ENCODE assay signal across 27 cellular contexts in genomic region chr20:49955167-49955566, GRCh38. TPM values are rescaled to one million over a fixed set of nuclear protein-coding genes. Genes with fewer than 3 reads are reported as not detected.
"Had no signal": no experiment of that assay in that cellular context is flagged by ENCODE, and none has a peak within 500 bp of the region (broad histone marks: within the 10 kb centered on the region; RNA-seq: fewer than 3 reads in every experiment).

No MANE protein-coding gene starts in this region.

- H3K4me3 Mint-ChIP-seq: activated CD4-positive, alpha-beta memory T cell treated with anti-CD3 and anti-CD28 coated beads for 36 hours; activated CD4-positive, alpha-beta T cell treated with anti-CD3 and anti-CD28 coated beads, Interleukin-2, amount 10 ng/mL, durations not matched to agents 7 days and 5 days; activated naive CD4-positive, alpha-beta T cell treated with anti-CD3 and anti-CD28 coated beads, Interleukin-2, amount 10 ng/mL, durations not matched to agents 7 days and 5 days; activated naive CD8-positive, alpha-beta T cell treated with anti-CD3 and anti-CD28 coated beads, Interleukin-2, amount 10 ng/mL, durations not matched to agents 7 days and 5 days; activated T-cell treated with anti-CD3 and anti-CD28 coated beads, Interleukin-2, amount 50 U/mL, for 72 hours had no signal

- H3K27me3 ChIP-seq: body of pancreas had no signal

- ATAC-seq: activated T-cell treated with anti-CD3 and anti-CD28 coated beads, Interleukin-2, amount 50 U/mL, for 72 hours; body of pancreas; Panc1 had no signal

- FAIRE-seq: bronchial epithelial cell had no signal

- H3K4me1 ChIP-seq: body of pancreas had no signal

- H3K4me1 Mint-ChIP-seq: activated CD4-positive, alpha-beta T cell treated with anti-CD3 and anti-CD28 coated beads, Interleukin-2, amount 10 ng/mL, durations not matched to agents 7 days and 5 days; activated naive CD4-positive, alpha-beta T cell treated with anti-CD3 and anti-CD28 coated beads, Interleukin-2, amount 10 ng/mL, durations not matched to agents 7 days and 5 days; activated naive CD8-positive, alpha-beta T cell treated with anti-CD3 and anti-CD28 coated beads, Interleukin-2, amount 10 ng/mL, durations not matched to agents 7 days and 5 days had no signal

- H3K9me3 ChIP-seq: body of pancreas had no signal

- H3K9ac ChIP-seq: KMS-11 had no signal

- H3K4me3 ChIP-seq: body of pancreas had no signal

- H3K27ac ChIP-seq: body of pancreas, KMS-11, VCaP had no signal

- H3K27ac Mint-ChIP-seq: activated CD4-positive, alpha-beta memory T cell treated with anti-CD3 and anti-CD28 coated beads for 36 hours; activated CD4-positive, alpha-beta T cell treated with anti-CD3 and anti-CD28 coated beads, Interleukin-2, amount 10 ng/mL, durations not matched to agents 7 days and 5 days; activated naive CD4-positive, alpha-beta T cell treated with anti-CD3 and anti-CD28 coated beads, Interleukin-2, amount 10 ng/mL, durations not matched to agents 7 days and 5 days; activated naive CD8-positive, alpha-beta T cell treated with anti-CD3 and anti-CD28 coated beads, Interleukin-2, amount 10 ng/mL, durations not matched to agents 7 days and 5 days; activated T-cell treated with anti-CD3 and anti-CD28 coated beads, Interleukin-2, amount 50 U/mL, for 72 hours; activated T-helper 2 cell treated with anti-CD3 and anti-CD28 coated beads, Interferon-gamma antibody, Interleukin-2, Interleukin-4, amounts not matched to agents 10 μg/mL and 5 μg/mL and 100 μg/mL, durations not matched to agents 14 hours and 24 hours and 36 hours had no signal

- H3K27me3 Mint-ChIP-seq: activated CD4-positive, alpha-beta memory T cell treated with anti-CD3 and anti-CD28 coated beads for 36 hours; activated CD4-positive, alpha-beta T cell treated with anti-CD3 and anti-CD28 coated beads, Interleukin-2, amount 10 ng/mL, durations not matched to agents 7 days and 5 days; activated naive CD4-positive, alpha-beta T cell treated with anti-CD3 and anti-CD28 coated beads, Interleukin-2, amount 10 ng/mL, durations not matched to agents 7 days and 5 days; activated naive CD8-positive, alpha-beta T cell treated with anti-CD3 and anti-CD28 coated beads, Interleukin-2, amount 10 ng/mL, durations not matched to agents 7 days and 5 days had no signal

- DNase-seq: activated CD4-positive, alpha-beta memory T cell treated with anti-CD3 and anti-CD28 coated beads for 36 hours; activated CD4-positive, alpha-beta T cell treated with anti-CD3 and anti-CD28 coated beads, Interleukin-2, amount 10 ng/mL, durations not matched to agents 7 days and 5 days; activated CD4-positive, CD25-positive, alpha-beta regulatory T cell; activated CD8-positive, alpha-beta memory T cell treated with anti-CD3 and anti-CD28 coated beads, Interleukin-2, amount 50 U/mL, for 4 hours; activated gamma-delta T cell treated with Interleukin-2 at 50 U/mL for 16 hours; activated naive CD4-positive, alpha-beta T cell treated with anti-CD3 and anti-CD28 coated beads, Interleukin-2, amount 10 ng/mL, durations not matched to agents 7 days and 5 days; activated naive CD8-positive, alpha-beta T cell treated with anti-CD3 and anti-CD28 coated beads, Interleukin-2, amount 10 ng/mL, durations not matched to agents 7 days and 5 days; activated T-cell treated with anti-CD3 and anti-CD28 coated beads, Interleukin-2, amount 50 U/mL, for 72 hours; body of pancreas; central memory CD4-positive, alpha-beta T cell; NCI-H1092; NCI-H1417; NCI-H1694; NCI-H2029 treated with DMSO at 0.1 percent for 48 hours; NCI-H510A treated with DMSO at 0.1 percent for 48 hours; NCI-H69; NK-92 treated with Interleukin-12 subunit alpha and Interleukin-12 subunit beta, amount 100 ng/mL, for 24 hours; OCI-M1; RPMI8226; SIG-M5; T-helper 2 cell; T1000 had no signal

- H3K4me2 ChIP-seq: KMS-11 had no signal

- H3K9me3 Mint-ChIP-seq: activated CD4-positive, alpha-beta memory T cell treated with anti-CD3 and anti-CD28 coated beads for 36 hours; activated CD4-positive, alpha-beta T cell treated with anti-CD3 and anti-CD28 coated beads, Interleukin-2, amount 10 ng/mL, durations not matched to agents 7 days and 5 days; activated naive CD4-positive, alpha-beta T cell treated with anti-CD3 and anti-CD28 coated beads, Interleukin-2, amount 10 ng/mL, durations not matched to agents 7 days and 5 days; activated naive CD8-positive, alpha-beta T cell treated with anti-CD3 and anti-CD28 coated beads, Interleukin-2, amount 10 ng/mL, durations not matched to agents 7 days and 5 days; activated T-cell treated with anti-CD3 and anti-CD28 coated beads, Interleukin-2, amount 50 U/mL, for 72 hours; activated T-helper 2 cell treated with anti-CD3 and anti-CD28 coated beads, Interferon-gamma antibody, Interleukin-2, Interleukin-4, amounts not matched to agents 10 μg/mL and 5 μg/mL and 100 μg/mL, durations not matched to agents 14 hours and 24 hours and 36 hours had no signal

RNA-seq across cellular contexts. Expression of gene SNAI1, which starts 27.6 kb away (rescaled TPM):
- total RNA-seq: bronchial epithelial cell had no signal
